In genomic region chr20:855466-856360, GRCh38 we compare ENCODE assay signal across 13 cellular contexts. TPM values are rescaled to one million over a fixed set of nuclear protein-coding genes. Genes with fewer than 3 reads are reported as not detected.
DNase-seq lines count a peak whose midpoint lies in the region; ATAC-seq and TF ChIP-seq lines count a peak whose summit lies in the region.
"Had no signal": no experiment of that assay in that cellular context is flagged by ENCODE, and none has a peak within 500 bp of the region (broad histone marks: within the 10 kb centered on the region; RNA-seq: fewer than 3 reads in every experiment).

No MANE protein-coding gene starts in this region.

- H3K27ac ChIP-seq in SK-N-SH (ENCODE audit: low read depth in 2 of 2, low read length in 1 of 2) (peak overlapping the region in 1 of 2 experiments; percentile 22; a peak in 2 of 4 replicates), esophagus squamous epithelium (peak overlapping the region; percentile 58 to 77 (median 63))

- H3K4me3 Mint-ChIP-seq in activated naive CD4-positive, alpha-beta T cell treated with anti-CD3 and anti-CD28 coated beads, Interleukin-2, amount 10 ng/mL, durations not matched to agents 7 days and 5 days: peak overlapping the region; percentile 45
- peak overlapping the region; percentile 63 to 74 for H3K4me3 Mint-ChIP-seq in stimulated activated naive CD8-positive, alpha-beta T cell treated with anti-CD3 and anti-CD28 coated beads, Interleukin-15, amount 100 ng/mL, for 72 hours
- H3K4me3 Mint-ChIP-seq: mesothelial cell of epicardium had no signal

- H3K27me3 ChIP-seq in SK-N-SH (ENCODE audit: insufficient read depth) (no peaks in the 10 kb centered on the region), esophagus squamous epithelium (no peaks in the 10 kb centered on the region)

- ATAC-seq in stimulated activated naive CD8-positive, alpha-beta T cell treated with anti-CD3 and anti-CD28 coated beads, Interleukin-15, amount 100 ng/mL, for 72 hours: peak; percentile 4

- no peak overlapping the region for H3K4me3 ChIP-seq in SK-N-SH (ENCODE audit: low read depth in 2 of 2, low read length in 1 of 2)
- no peak overlapping the region for H3K4me3 ChIP-seq in esophagus squamous epithelium

- peak overlapping the region; percentile 53; the same call in 1 of the 2 replicates for H3K4me2 ChIP-seq in SK-N-SH

- H4K20me1 ChIP-seq in SK-N-SH (ENCODE audit: insufficient read depth): no peaks in the 10 kb centered on the region

- TF ChIP-seq EP300 in SK-N-SH (IDR thresholded peaks at IDR 0.05; ENCODE audit: borderline replicate concordance in 1 of 2, low read depth in 1 of 2, low read length in 1 of 2): no peak

- TF ChIP-seq CTCF in SK-N-SH (IDR thresholded peaks at IDR 0.05) (no peak), esophagus squamous epithelium (IDR thresholded peaks at IDR 0.05) (no peak)

- no peaks in the 10 kb centered on the region for H3F3A ChIP-seq in SK-N-SH (replicated peaks; ENCODE audit: insufficient read depth)

- peak overlapping the region; percentile 88 for H3K27ac Mint-ChIP-seq in activated naive CD4-positive, alpha-beta T cell treated with anti-CD3 and anti-CD28 coated beads, Interleukin-2, amount 10 ng/mL, durations not matched to agents 7 days and 5 days
- H3K27ac Mint-ChIP-seq in stimulated activated naive CD8-positive, alpha-beta T cell treated with anti-CD3 and anti-CD28 coated beads, Interleukin-15, amount 100 ng/mL, for 72 hours: peak overlapping the region; percentile 15 to 64

- WGBS in SK-N-SH (ENCODE audit: low lambda C conversion rate): 79% methylated on average over 9 of the region's 11 CpGs
- WGBS in esophagus squamous epithelium, 2 donors: 28 to 37% methylated on average over 8 to 9 of the region's 11 CpGs

- intact Hi-C loops in esophagus squamous epithelium (cut with DNase I): no loop called here

- H3K4me1 Mint-ChIP-seq in activated naive CD4-positive, alpha-beta T cell treated with anti-CD3 and anti-CD28 coated beads, Interleukin-2, amount 10 ng/mL, durations not matched to agents 7 days and 5 days: peaks cover 100% of the 10 kb centered on the region
- H3K4me1 Mint-ChIP-seq in stimulated activated naive CD8-positive, alpha-beta T cell treated with anti-CD3 and anti-CD28 coated beads, Interleukin-15, amount 100 ng/mL, for 72 hours: peaks cover 97% of the 10 kb centered on the region

- no peaks in the 10 kb centered on the region; the same call in none of the 2 replicates for H3K79me2 ChIP-seq in SK-N-SH (ENCODE audit: insufficient read depth)

- peak overlapping the region; percentile 15; the same call in 1 of the 2 replicates for H2AFZ ChIP-seq in SK-N-SH (ENCODE audit: low read depth)

- H3K36me3 ChIP-seq in SK-N-SH (replicated peaks in 1 of 2; ENCODE audit: control insufficient read depth in 1 of 2, insufficient read depth in 2 of 2, low read length in 1 of 2) (no peaks in the 10 kb centered on the region), esophagus squamous epithelium (no peaks in the 10 kb centered on the region)

- CTCF ChIA-PET in activated naive CD4-positive, alpha-beta T cell treated with anti-CD3 and anti-CD28 coated beads, Interleukin-2, amount 10 ng/mL, durations not matched to agents 7 days and 5 days (lab: Charles Lee): interaction anchor here (1.3 kb wide), 1 partner anchor 40 kb away, joined by 3 read pairs; no protein-coding TSS in a partner anchor
- CTCF ChIA-PET in SK-N-SH (lab: Yijun Ruan, JAX): interaction anchor here (0.8 kb wide), 1 partner anchor 117 kb away, joined by 3 read pairs; no protein-coding TSS in a partner anchor

- H3K36me3 Mint-ChIP-seq in activated naive CD4-positive, alpha-beta T cell treated with anti-CD3 and anti-CD28 coated beads, Interleukin-2, amount 10 ng/mL, durations not matched to agents 7 days and 5 days: peaks cover 43% of the 10 kb centered on the region

- TF ChIP-seq POLR2A in esophagus squamous epithelium (IDR thresholded peaks at IDR 0.05): no peak

- H3K27me3 Mint-ChIP-seq in activated naive CD4-positive, alpha-beta T cell treated with anti-CD3 and anti-CD28 coated beads, Interleukin-2, amount 10 ng/mL, durations not matched to agents 7 days and 5 days: no peaks in the 10 kb centered on the region
- H3K27me3 Mint-ChIP-seq in stimulated activated naive CD8-positive, alpha-beta T cell treated with anti-CD3 and anti-CD28 coated beads, Interleukin-15, amount 100 ng/mL, for 72 hours: no peaks in the 10 kb centered on the region

- H3K4me1 ChIP-seq in SK-N-SH (ENCODE audit: control insufficient read depth in 1 of 2, insufficient read depth in 2 of 2, low read depth in 1 of 2, low read length in 1 of 2) (peaks cover 4 to 5% of the 10 kb centered on the region in 2 experiments; a peak in 3 of 4 replicates), esophagus squamous epithelium (peaks cover 6 to 83% (median 47%) of the 10 kb centered on the region in 3 donors)

- H3K9me3 Mint-ChIP-seq in activated naive CD4-positive, alpha-beta T cell treated with anti-CD3 and anti-CD28 coated beads, Interleukin-2, amount 10 ng/mL, durations not matched to agents 7 days and 5 days: peaks cover 8% of the 10 kb centered on the region
- H3K9me3 Mint-ChIP-seq in stimulated activated naive CD8-positive, alpha-beta T cell treated with anti-CD3 and anti-CD28 coated beads, Interleukin-15, amount 100 ng/mL, for 72 hours: peaks cover 5 to 8% of the 10 kb centered on the region in 2 donors

- H3K9me2 ChIP-seq in SK-N-SH: no peaks in the 10 kb centered on the region

- TF ChIP-seq RAD21 in SK-N-SH (IDR thresholded peaks at IDR 0.05; ENCODE audit: low read length): no peak

- POLR2A ChIA-PET in SK-N-SH (lab: Yijun Ruan, JAX): no interaction called here

- H3K9ac ChIP-seq in SK-N-SH: peak overlapping the region; percentile 10; the same call in 1 of the 2 replicates

- DNase-seq in activated naive CD4-positive, alpha-beta T cell treated with anti-CD3 and anti-CD28 coated beads, Interleukin-2, amount 10 ng/mL, durations not matched to agents 7 days and 5 days: no peak
- no peak for DNase-seq in activated naive CD4-positive, alpha-beta T cell treated with Interleukin-2 at 50 U/mL for 16 hours
- DNase-seq in SK-N-SH: no peak
- DNase-seq in esophagus squamous epithelium (lab: John Stamatoyannopoulos, UW): no peak
- DNase-seq in stimulated activated naive CD8-positive, alpha-beta T cell treated with anti-CD3 and anti-CD28 coated beads, Interleukin-15, amount 100 ng/mL, for 72 hours: no peak
- no peak for DNase-seq in HPDE6-E6E7 (ENCODE audit: extremely low spot score)
- no peak for DNase-seq in GF-D8 (lab: John Stamatoyannopoulos, UW)
- no peak for DNase-seq in RKO (ENCODE audit: low spot score)
- DNase-seq: activated CD4-positive, alpha-beta T cell treated with anti-CD3 and anti-CD28 coated beads for 1 hour; AML-193; cortex of kidney; NCI-H2081 had no signal

- H3K9me3 ChIP-seq in SK-N-SH (no peaks in the 10 kb centered on the region), esophagus squamous epithelium (no peaks in the 10 kb centered on the region)

TF ChIP-seq in SK-N-SH, 30 proteins besides CTCF, POLR2A, EP300 and RAD21:
- TF ChIP-seq CHD2 (IDR thresholded peaks at IDR 0.05; ENCODE audit: low read length, partially characterized antibody): no peak
- no peak for TF ChIP-seq EZH2phosphoT487 (IDR thresholded peaks at IDR 0.05; ENCODE audit: borderline replicate concordance, low read depth)
- no peak for TF ChIP-seq USF1 (IDR thresholded peaks at IDR 0.05; ENCODE audit: borderline replicate concordance, low read depth)
- TF ChIP-seq TEAD4 (IDR thresholded peaks at IDR 0.05; ENCODE audit: borderline replicate concordance, insufficient read depth): no peak
- TF ChIP-seq, protein P1, sequence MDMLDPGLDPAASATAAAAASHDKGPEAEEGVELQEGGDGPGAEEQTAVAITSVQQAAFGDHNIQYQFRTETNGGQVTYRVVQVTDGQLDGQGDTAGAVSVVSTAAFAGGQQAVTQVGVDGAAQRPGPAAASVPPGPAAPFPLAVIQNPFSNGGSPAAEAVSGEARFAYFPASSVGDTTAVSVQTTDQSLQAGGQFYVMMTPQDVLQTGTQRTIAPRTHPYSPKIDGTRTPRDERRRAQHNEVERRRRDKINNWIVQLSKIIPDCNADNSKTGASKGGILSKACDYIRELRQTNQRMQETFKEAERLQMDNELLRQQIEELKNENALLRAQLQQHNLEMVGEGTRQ (IDR thresholded peaks at IDR 0.05; ENCODE audit: borderline replicate concordance, low read depth, low read length): no peak
- TF ChIP-seq SMC3 (IDR thresholded peaks at IDR 0.05; ENCODE audit: low read depth, low read length): no peak
- TF ChIP-seq, protein P2, sequence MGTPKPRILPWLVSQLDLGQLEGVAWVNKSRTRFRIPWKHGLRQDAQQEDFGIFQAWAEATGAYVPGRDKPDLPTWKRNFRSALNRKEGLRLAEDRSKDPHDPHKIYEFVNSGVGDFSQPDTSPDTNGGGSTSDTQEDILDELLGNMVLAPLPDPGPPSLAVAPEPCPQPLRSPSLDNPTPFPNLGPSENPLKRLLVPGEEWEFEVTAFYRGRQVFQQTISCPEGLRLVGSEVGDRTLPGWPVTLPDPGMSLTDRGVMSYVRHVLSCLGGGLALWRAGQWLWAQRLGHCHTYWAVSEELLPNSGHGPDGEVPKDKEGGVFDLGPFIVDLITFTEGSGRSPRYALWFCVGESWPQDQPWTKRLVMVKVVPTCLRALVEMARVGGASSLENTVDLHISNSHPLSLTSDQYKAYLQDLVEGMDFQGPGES (IDR thresholded peaks at IDR 0.05; ENCODE audit: low read depth, low read length): no peak
- no peak for TF ChIP-seq MEF2A (IDR thresholded peaks at IDR 0.05; ENCODE audit: borderline replicate concordance, low read depth)
- TF ChIP-seq MAX (IDR thresholded peaks at IDR 0.05; ENCODE audit: low read depth): no peak
- no peak for TF ChIP-seq NRF1 (IDR thresholded peaks at IDR 0.05; ENCODE audit: low read depth, low read length)
- TF ChIP-seq GATA2 (CRISPR knock-in tag; IDR thresholded peaks at IDR 0.05): no peak
- no peak for TF ChIP-seq GABPA (IDR thresholded peaks at IDR 0.05; ENCODE audit: low read depth)
- no peak for TF ChIP-seq RCOR1 (IDR thresholded peaks at IDR 0.05; ENCODE audit: low read length)
- no peak for TF ChIP-seq TAF1 (IDR thresholded peaks at IDR 0.05; ENCODE audit: borderline replicate concordance, low read depth, low read length)

RNA-seq across cellular contexts. Expression of gene FAM110A, which starts 22.2 kb away (rescaled TPM):
- polyA plus RNA-seq in SK-N-SH (2012; rRNA removed): 2.5 and 3.8 TPM in 2 replicates
- polyA plus RNA-seq in SK-N-SH (2012; cell fraction: cytosol; rRNA removed): 1.9 and 2.3 TPM in 2 replicates
- 4.3 and 7.1 TPM in 2 replicates for polyA plus RNA-seq in SK-N-SH (2012; cell fraction: nucleus; rRNA removed)
- 10 to 100 TPM; 15.3 to 46.6 (median 27.1) TPM for total RNA-seq in esophagus squamous epithelium
